Comparison of ENCODE assay signal across 2 cellular contexts in the genomic region with DNA sequence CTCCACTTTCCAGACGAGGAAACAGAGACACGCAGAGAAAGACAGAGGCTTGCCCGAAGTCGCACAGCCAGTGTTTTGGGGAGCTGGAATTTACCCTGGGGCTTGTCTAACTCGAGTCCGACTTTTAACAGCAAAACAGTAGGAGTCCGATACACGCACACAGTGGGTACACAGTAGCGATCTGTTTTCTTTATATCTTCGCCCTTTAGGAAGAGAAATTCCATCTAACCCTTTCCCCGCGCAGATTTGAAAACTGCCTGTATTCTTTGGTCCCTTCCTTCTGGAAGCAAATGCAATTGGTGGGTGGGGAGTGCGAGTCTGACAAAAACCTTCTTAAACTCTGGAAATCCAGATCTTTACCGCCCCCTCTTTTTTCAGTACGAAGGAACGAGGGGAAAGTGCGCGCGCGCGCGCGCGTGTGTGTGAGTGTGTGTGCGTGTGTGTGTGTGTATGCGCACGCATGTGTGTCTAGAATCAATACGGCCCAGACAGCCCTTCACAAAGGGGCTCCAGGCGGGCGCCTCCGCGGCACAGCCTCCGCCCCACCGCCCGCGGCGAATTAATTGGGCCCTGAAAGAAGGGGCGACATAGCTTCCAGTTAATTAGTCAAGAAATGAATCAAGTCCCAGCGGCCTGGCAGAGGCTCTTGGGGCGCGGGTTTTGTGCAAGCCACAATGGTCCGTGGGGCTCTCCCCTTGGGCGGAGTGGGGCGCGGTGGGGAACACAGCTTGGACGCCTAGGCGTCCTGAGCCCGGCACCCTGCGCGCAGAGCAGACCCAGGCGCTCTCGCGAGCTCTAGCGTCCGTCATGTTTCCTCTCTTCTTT.
TF ChIP-seq lines count a peak whose summit lies in the region.

No MANE protein-coding gene starts in this region.

TF ChIP-seq in liver, 16 proteins besides CTCF, POLR2A, EP300 and RAD21:
- TF ChIP-seq, protein P1, sequence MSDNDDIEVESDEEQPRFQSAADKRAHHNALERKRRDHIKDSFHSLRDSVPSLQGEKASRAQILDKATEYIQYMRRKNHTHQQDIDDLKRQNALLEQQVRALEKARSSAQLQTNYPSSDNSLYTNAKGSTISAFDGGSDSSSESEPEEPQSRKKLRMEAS (IDR thresholded peaks at IDR 0.05): no peak
- no peak for TF ChIP-seq FOXA2 (IDR thresholded peaks at IDR 0.05)
- no peak for TF ChIP-seq FOXA1 (IDR thresholded peaks at IDR 0.05)
- no peak for TF ChIP-seq HNF4G (IDR thresholded peaks at IDR 0.05)
- TF ChIP-seq HNF4A (conservative IDR thresholded peaks at IDR 0.05): no peak
- TF ChIP-seq JUND (IDR thresholded peaks at IDR 0.05): no peak
- TF ChIP-seq RXRA (IDR thresholded peaks at IDR 0.05): no peak
- TF ChIP-seq, protein P2, sequence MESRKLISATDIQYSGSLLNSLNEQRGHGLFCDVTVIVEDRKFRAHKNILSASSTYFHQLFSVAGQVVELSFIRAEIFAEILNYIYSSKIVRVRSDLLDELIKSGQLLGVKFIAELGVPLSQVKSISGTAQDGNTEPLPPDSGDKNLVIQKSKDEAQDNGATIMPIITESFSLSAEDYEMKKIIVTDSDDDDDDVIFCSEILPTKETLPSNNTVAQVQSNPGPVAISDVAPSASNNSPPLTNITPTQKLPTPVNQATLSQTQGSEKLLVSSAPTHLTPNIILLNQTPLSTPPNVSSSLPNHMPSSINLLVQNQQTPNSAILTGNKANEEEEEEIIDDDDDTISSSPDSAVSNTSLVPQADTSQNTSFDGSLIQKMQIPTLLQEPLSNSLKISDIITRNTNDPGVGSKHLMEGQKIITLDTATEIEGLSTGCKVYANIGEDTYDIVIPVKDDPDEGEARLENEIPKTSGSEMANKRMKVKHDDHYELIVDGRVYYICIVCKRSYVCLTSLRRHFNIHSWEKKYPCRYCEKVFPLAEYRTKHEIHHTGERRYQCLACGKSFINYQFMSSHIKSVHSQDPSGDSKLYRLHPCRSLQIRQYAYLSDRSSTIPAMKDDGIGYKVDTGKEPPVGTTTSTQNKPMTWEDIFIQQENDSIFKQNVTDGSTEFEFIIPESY (IDR thresholded peaks at IDR 0.05): no peak
- TF ChIP-seq NR2F2 (IDR thresholded peaks at IDR 0.05): no peak

TF ChIP-seq in HepG2, 621 proteins besides CTCF, POLR2A, EP300 and RAD21:
- TF ChIP-seq, protein P3, sequence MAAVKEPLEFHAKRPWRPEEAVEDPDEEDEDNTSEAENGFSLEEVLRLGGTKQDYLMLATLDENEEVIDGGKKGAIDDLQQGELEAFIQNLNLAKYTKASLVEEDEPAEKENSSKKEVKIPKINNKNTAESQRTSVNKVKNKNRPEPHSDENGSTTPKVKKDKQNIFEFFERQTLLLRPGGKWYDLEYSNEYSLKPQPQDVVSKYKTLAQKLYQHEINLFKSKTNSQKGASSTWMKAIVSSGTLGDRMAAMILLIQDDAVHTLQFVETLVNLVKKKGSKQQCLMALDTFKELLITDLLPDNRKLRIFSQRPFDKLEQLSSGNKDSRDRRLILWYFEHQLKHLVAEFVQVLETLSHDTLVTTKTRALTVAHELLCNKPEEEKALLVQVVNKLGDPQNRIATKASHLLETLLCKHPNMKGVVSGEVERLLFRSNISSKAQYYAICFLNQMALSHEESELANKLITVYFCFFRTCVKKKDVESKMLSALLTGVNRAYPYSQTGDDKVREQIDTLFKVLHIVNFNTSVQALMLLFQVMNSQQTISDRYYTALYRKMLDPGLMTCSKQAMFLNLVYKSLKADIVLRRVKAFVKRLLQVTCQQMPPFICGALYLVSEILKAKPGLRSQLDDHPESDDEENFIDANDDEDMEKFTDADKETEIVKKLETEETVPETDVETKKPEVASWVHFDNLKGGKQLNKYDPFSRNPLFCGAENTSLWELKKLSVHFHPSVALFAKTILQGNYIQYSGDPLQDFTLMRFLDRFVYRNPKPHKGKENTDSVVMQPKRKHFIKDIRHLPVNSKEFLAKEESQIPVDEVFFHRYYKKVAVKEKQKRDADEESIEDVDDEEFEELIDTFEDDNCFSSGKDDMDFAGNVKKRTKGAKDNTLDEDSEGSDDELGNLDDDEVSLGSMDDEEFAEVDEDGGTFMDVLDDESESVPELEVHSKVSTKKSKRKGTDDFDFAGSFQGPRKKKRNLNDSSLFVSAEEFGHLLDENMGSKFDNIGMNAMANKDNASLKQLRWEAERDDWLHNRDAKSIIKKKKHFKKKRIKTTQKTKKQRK (IDR thresholded peaks at IDR 0.05; ENCODE audit: low read length): no peak
- no peak for TF ChIP-seq ZNF746 (CRISPR knock-in tag; IDR thresholded peaks at IDR 0.05)
- TF ChIP-seq NFAT5 (CRISPR knock-in tag; IDR thresholded peaks at IDR 0.05): no peak
- TF ChIP-seq ATAD3A (CRISPR knock-in tag; IDR thresholded peaks at IDR 0.05): no peak
- no peak for TF ChIP-seq ZFP62 (CRISPR knock-in tag; IDR thresholded peaks at IDR 0.05)
- TF ChIP-seq DNMT3B (CRISPR knock-in tag; conservative IDR thresholded peaks at IDR 0.05): no peak
- TF ChIP-seq ZNF513 (CRISPR knock-in tag; conservative IDR thresholded peaks at IDR 0.05): no peak
- TF ChIP-seq ZBTB38 (CRISPR knock-in tag; IDR thresholded peaks at IDR 0.05): no peak
